12 cellular contexts compared by ENCODE assay signal in genomic region chr7:77684030-77684429, GRCh38. TPM values are rescaled to one million over a fixed set of nuclear protein-coding genes. Genes with fewer than 3 reads are reported as not detected.
A peak's percentile ranks its signal among the peaks of the same experiment; 100 is the strongest.
DNase-seq lines count a peak whose midpoint lies in the region; ATAC-seq and FAIRE-seq lines count a peak whose summit lies in the region.
"Had no signal": no experiment of that assay in that cellular context is flagged by ENCODE, and none has a peak within 500 bp of the region (broad histone marks: within the 10 kb centered on the region; RNA-seq: fewer than 3 reads in every experiment).

No MANE protein-coding gene starts in this region.

- H4K8ac ChIP-seq in neuronal stem cell (ENCODE audit: low read depth, low read length): no peak overlapping the region

- H3K4me1 ChIP-seq in HUES48 (ENCODE audit: control insufficient read depth, insufficient read depth, low read length): peaks cover 20% of the 10 kb centered on the region
- peaks cover 4 to 6% of the 10 kb centered on the region in 2 donors for H3K4me1 ChIP-seq in neuronal stem cell (ENCODE audit: control insufficient read depth in 2 of 2, insufficient read depth in 1 of 2, low read depth in 1 of 2, low read length in 2 of 2)

- H3K23ac ChIP-seq in neuronal stem cell (ENCODE audit: low read depth, low read length, poor library complexity): no peak overlapping the region

- no peak for ATAC-seq in HG03521 (IDR thresholded peaks at IDR 0.05; ENCODE audit: unreplicated experiment)

- FAIRE-seq in RCC 7860 (lab: Jason Lieb, UNC): no peak

- H3K4me3 ChIP-seq in HUES48 (ENCODE audit: low read depth, low read length) (no peak overlapping the region), neuronal stem cell (ENCODE audit: low read length in 2 of 2) (no peak overlapping the region)
- H3K4me3 ChIP-seq: lung had no signal

- peaks cover 37% of the 10 kb centered on the region for H3K36me3 ChIP-seq in HUES48 (ENCODE audit: control insufficient read depth, insufficient read depth, low read length)
- peaks cover 8 to 71% of the 10 kb centered on the region in 2 donors for H3K36me3 ChIP-seq in neuronal stem cell (replicated peaks in 1 of 2; ENCODE audit: control insufficient read depth in 2 of 2, insufficient read depth in 2 of 2, low read length in 2 of 2)

- no peak overlapping the region for H3K4ac ChIP-seq in neuronal stem cell (ENCODE audit: low read length)

- WGBS in neuronal stem cell (ENCODE audit: extremely low coverage in 2 of 2, insufficient read length in 2 of 2, insufficient replicate concordance in 1 of 2), 2 donors: no CpG with 5 or more reads among the region's 9 CpGs

- H2AFZ ChIP-seq in neuronal stem cell (ENCODE audit: low read length): no peak overlapping the region

- H3K27me3 ChIP-seq in HUES48 (ENCODE audit: control insufficient read depth, insufficient read depth, low read length) (no peaks in the 10 kb centered on the region), neuronal stem cell (ENCODE audit: control insufficient read depth in 3 of 3, insufficient read depth in 3 of 3, low read depth in 1 of 3, low read length in 3 of 3) (no peaks in the 10 kb centered on the region)

- no peak overlapping the region for H2AK5ac ChIP-seq in neuronal stem cell (ENCODE audit: low read depth, low read length)

- H3K9ac ChIP-seq in HUES48 (ENCODE audit: low read depth, low read length) (no peak overlapping the region), neuronal stem cell (ENCODE audit: low read depth, low read length, poor library complexity) (no peak overlapping the region)

- no peak overlapping the region for H3K4me2 ChIP-seq in neuronal stem cell (ENCODE audit: insufficient read depth, low read length, poor library complexity, severe bottlenecking)

- H4K91ac ChIP-seq in neuronal stem cell (ENCODE audit: low read depth, low read length, poor library complexity): no peak overlapping the region

- no peak overlapping the region for H2BK5ac ChIP-seq in neuronal stem cell (ENCODE audit: low read length)

- H3K27ac ChIP-seq in HUES48 (ENCODE audit: low read depth, low read length) (peak overlapping the region; percentile 48), neuronal stem cell (replicated peaks; ENCODE audit: low read length) (no peak overlapping the region)

- H2BK15ac ChIP-seq in neuronal stem cell (ENCODE audit: low read length): no peak overlapping the region

- H3K9me3 ChIP-seq in HUES48 (ENCODE audit: control insufficient read depth, insufficient read depth, low read length) (no peaks in the 10 kb centered on the region), neuronal stem cell (replicated peaks in 1 of 2; ENCODE audit: control insufficient read depth in 2 of 2, insufficient read depth in 1 of 2, low read depth in 1 of 2, low read length in 2 of 2) (no peaks in the 10 kb centered on the region)

- no peak overlapping the region for H2BK12ac ChIP-seq in neuronal stem cell (ENCODE audit: low read length)

- no peaks in the 10 kb centered on the region for H3K79me1 ChIP-seq in neuronal stem cell (ENCODE audit: low read depth, low read length)

- no peak overlapping the region for H3K14ac ChIP-seq in neuronal stem cell (ENCODE audit: low read length)

- DNase-seq in dermis blood vessel endothelial cell: peak; percentile 96
- peak; percentile 45 for DNase-seq in iPS-NIHi11 (ENCODE audit: low spot score)
- peak; percentile 57 for DNase-seq in smooth muscle cell of the brain vasculature (ENCODE audit: low read depth, low spot score)
- DNase-seq in NOMO-1 treated with dmso at 0.1 percent for 144 hours (lab: John Stamatoyannopoulos, UW; ENCODE audit: unreplicated experiment): no peak
- DNase-seq in neuronal stem cell (ENCODE audit: low spot score): no peak
- no peak for DNase-seq in RCC 7860 (ENCODE audit: low spot score)
- DNase-seq: activated CD4-positive, alpha-beta T cell treated with anti-CD3 and anti-CD28 coated beads, Interleukin-2, amount 50 U/mL, for 48 hours; SHP77; stimulated activated CD4-positive, alpha-beta T cell treated with anti-CD3 and anti-CD28 coated beads, Interleukin-2, amount 100 ng/mL, for 48 hours had no signal

- H3K18ac ChIP-seq in neuronal stem cell (ENCODE audit: low read length): no peak overlapping the region

- no peak overlapping the region for H2BK120ac ChIP-seq in neuronal stem cell (ENCODE audit: low read depth, low read length)

RNA-seq across cellular contexts. Expression of gene RSBN1L, which starts 12.2 kb away (rescaled TPM):
- total RNA-seq in dermis blood vessel endothelial cell: 22.0 and 24.7 TPM in 2 replicates
- 15.5 TPM for polyA plus RNA-seq in neuronal stem cell (2013, experiment 1 of 2)
- 16.2 TPM for polyA plus RNA-seq in neuronal stem cell (2013, experiment 2 of 2)

Comparison
In these comparisons a context has a peak if more than half of its experiments do, and no peak if none do; other contexts are left out.
1. DNase-seq: peak in dermis blood vessel endothelial cell (single experiment), iPS-NIHi11 (single experiment) and smooth muscle cell of the brain vasculature (single experiment); none in NOMO-1 treated with dmso at 0.1 percent for 144 hours (single experiment), neuronal stem cell (single experiment) and RCC 7860 (single experiment).